Comparison of ENCODE assay signal across 26 cellular contexts in genomic region chr10:23490115-23490514, GRCh38. TPM values are rescaled to one million over a fixed set of nuclear protein-coding genes. Genes with fewer than 3 reads are reported as not detected.
A peak's percentile ranks its signal among the peaks of the same experiment; 100 is the strongest.
DNase-seq lines count a peak whose midpoint lies in the region; ATAC-seq, FAIRE-seq and TF ChIP-seq lines count a peak whose summit lies in the region.
"Had no signal": no experiment of that assay in that cellular context is flagged by ENCODE, and none has a peak within 500 bp of the region (broad histone marks: within the 10 kb centered on the region; RNA-seq: fewer than 3 reads in every experiment).

No MANE protein-coding gene starts in this region.

- no peaks in the 10 kb centered on the region for H3K36me3 ChIP-seq in K562 (ENCODE audit: control insufficient read depth, insufficient read depth, low read length)
- H3K36me3 ChIP-seq in stomach: no peaks in the 10 kb centered on the region
- H3K36me3 ChIP-seq: BE2C, BLaER1 had no signal

- no peaks in the 10 kb centered on the region for H3K4me1 ChIP-seq in A549
- H3K4me1 ChIP-seq in K562 (replicated peaks in 1 of 2; ENCODE audit: control insufficient read depth in 2 of 2, insufficient read depth in 2 of 2, low read length in 2 of 2): no peaks in the 10 kb centered on the region
- no peaks in the 10 kb centered on the region for H3K4me1 ChIP-seq in stomach
- H3K4me1 ChIP-seq: BE2C, BLaER1 had no signal

- no peak overlapping the region for H3K27ac ChIP-seq in A549
- no peak overlapping the region for H3K27ac ChIP-seq in K562 (ENCODE audit: extremely low read depth, low read depth, low read length)
- H3K27ac ChIP-seq in stomach: no peak overlapping the region
- H3K27ac ChIP-seq: 22Rv1, BLaER1 had no signal

- POLR2A ChIA-PET in A549 (lab: Yijun Ruan, JAX): no interaction called here
- POLR2A ChIA-PET in K562 (lab: Yijun Ruan, JAX): no interaction called here

- H3K9me3 ChIP-seq in A549 (no peaks in the 10 kb centered on the region), K562 (replicated peaks; ENCODE audit: control insufficient read depth, insufficient read depth, low read depth, low read length) (no peaks in the 10 kb centered on the region), stomach (no peaks in the 10 kb centered on the region)
- H3K9me3 ChIP-seq: BE2C had no signal

- ATAC-seq in A549 (no peak), K562 (no peak)
- ATAC-seq: GM12878 had no signal

- H3K79me2 ChIP-seq in K562 (ENCODE audit: control insufficient read depth, insufficient read depth, low read length): no peaks in the 10 kb centered on the region

- DNase-seq in activated CD4-positive, alpha-beta T cell treated with anti-CD3 and anti-CD28 coated beads, Interleukin-2, amount 10 ng/mL, durations not matched to agents 24 days and 14 days: peak; percentile 17
- no peak for DNase-seq in activated CD4-positive, alpha-beta T cell treated with anti-CD3 and anti-CD28 coated beads, Interleukin-2, amount 50 U/mL, for 4 hours
- DNase-seq in A549 (ENCODE audit: low read depth in 1 of 2, low spot score in 1 of 2) (no peak), K562 (ENCODE audit: extremely low read depth in 1 of 4, low spot score in 3 of 4) (no peak), stomach (no peak)
- DNase-seq in activated T-cell treated with anti-CD3 and anti-CD28 coated beads, Interleukin-2, amount 50 U/mL, for 24 hours: no peak
- DNase-seq: ACHN; BE2C; C1 segment of cervical spinal cord; CD4-positive, alpha-beta memory T cell; CD4-positive, CD25-positive, alpha-beta regulatory T cell; CD8-positive, alpha-beta memory T cell; COR-L47; DMS 273 treated with DMSO at 0.1 percent for 48 hours; DMS153; DMS53; DMS79; DND-41; EL; GDM1 had no signal

- H3K36me3 Mint-ChIP-seq in activated CD4-positive, alpha-beta T cell treated with anti-CD3 and anti-CD28 coated beads, Interleukin-2, amount 10 ng/mL, durations not matched to agents 24 days and 14 days (ENCODE audit: low read depth): no peaks in the 10 kb centered on the region
- no peaks in the 10 kb centered on the region for H3K36me3 Mint-ChIP-seq in activated T-cell treated with anti-CD3 and anti-CD28 coated beads, Interleukin-2, amount 50 U/mL, for 24 hours (ENCODE audit: low read depth)
- H3K36me3 Mint-ChIP-seq: CD14-positive monocyte; CD4-positive, alpha-beta memory T cell; CD4-positive, CD25-positive, alpha-beta regulatory T cell; CD8-positive, alpha-beta memory T cell had no signal

- intact Hi-C loops in activated CD4-positive, alpha-beta T cell treated with anti-CD3 and anti-CD28 coated beads, Interleukin-2, amount 10 ng/mL, durations not matched to agents 24 days and 14 days (cut with micrococcal nuclease): no loop called here
- intact Hi-C loops in K562 (cut with micrococcal nuclease) (no loop called here), stomach (cut with DNase I; ENCODE audit: low total_unique reads) (no loop called here)

- H2AFZ ChIP-seq in K562 (ENCODE audit: low read depth, low read length): no peak overlapping the region

- peaks cover 10% of the 10 kb centered on the region for H3K27me3 Mint-ChIP-seq in activated CD4-positive, alpha-beta T cell treated with anti-CD3 and anti-CD28 coated beads, Interleukin-2, amount 10 ng/mL, durations not matched to agents 24 days and 14 days
- peaks cover 9% of the 10 kb centered on the region for H3K27me3 Mint-ChIP-seq in activated T-cell treated with anti-CD3 and anti-CD28 coated beads, Interleukin-2, amount 50 U/mL, for 24 hours

- no peaks in the 10 kb centered on the region for H3K9me1 ChIP-seq in K562 (ENCODE audit: control insufficient read depth, insufficient read depth, low read length)

- no peaks in the 10 kb centered on the region for H3K27me3 ChIP-seq in K562 (ENCODE audit: control insufficient read depth in 2 of 2, insufficient read depth in 2 of 2, low read length in 2 of 2)
- H3K27me3 ChIP-seq in stomach: peaks cover 0 to 10% (median 4%) of the 10 kb centered on the region in 3 donors
- H3K27me3 ChIP-seq: BE2C, BLaER1 had no signal

- H3K4me3 ChIP-seq in A549: no peak overlapping the region
- H3K4me3 ChIP-seq in K562: no peak overlapping the region
- H3K4me3 ChIP-seq in stomach: no peak overlapping the region
- H3K4me3 ChIP-seq: BLaER1, GM12878 had no signal

- no peaks in the 10 kb centered on the region for H3K9me3 Mint-ChIP-seq in activated CD4-positive, alpha-beta T cell treated with anti-CD3 and anti-CD28 coated beads, Interleukin-2, amount 10 ng/mL, durations not matched to agents 24 days and 14 days
- H3K9me3 Mint-ChIP-seq in activated T-cell treated with anti-CD3 and anti-CD28 coated beads, Interleukin-2, amount 50 U/mL, for 24 hours: no peaks in the 10 kb centered on the region
- H3K9me3 Mint-ChIP-seq: CD4-positive, alpha-beta memory T cell; CD4-positive, CD25-positive, alpha-beta regulatory T cell had no signal

- TF ChIP-seq CTCF in A549 (IDR thresholded peaks at IDR 0.05): no peak
- no peak for TF ChIP-seq CTCF in K562 (IDR thresholded peaks at IDR 0.05 in 2 of 3, conservative IDR thresholded peaks at IDR 0.05 in 1 of 3; ENCODE audit: insufficient read depth in 2 of 3, low read depth in 1 of 3, low read length in 3 of 3)
- TF ChIP-seq CTCF in stomach (IDR thresholded peaks at IDR 0.05): no peak

- H3K4me2 ChIP-seq in A549: no peak overlapping the region
- no peak overlapping the region for H3K4me2 ChIP-seq in K562 (ENCODE audit: insufficient read depth, low read length)
- H3K4me2 ChIP-seq: BLaER1 had no signal

- FAIRE-seq in A549 (lab: Jason Lieb, UNC): no peak
- FAIRE-seq in K562 (lab: Jason Lieb, UNC): no peak
- FAIRE-seq: GM12878, GM12892, GM18507 had no signal

- no peak for TF ChIP-seq EP300 in A549 (IDR thresholded peaks at IDR 0.05)
- no peak for TF ChIP-seq EP300 in K562 (IDR thresholded peaks at IDR 0.05; ENCODE audit: low read length)
- no peak for TF ChIP-seq EP300 in stomach (IDR thresholded peaks at IDR 0.05)

- no peak overlapping the region for H3K9ac ChIP-seq in K562 (ENCODE audit: insufficient read depth in 1 of 2, low read depth in 2 of 2, low read length in 2 of 2)
- H3K9ac ChIP-seq: BLaER1 had no signal

- TF ChIP-seq RAD21 in A549 (conservative IDR thresholded peaks at IDR 0.05 in 1 of 2, IDR thresholded peaks at IDR 0.05 in 1 of 2): no peak
- TF ChIP-seq RAD21 in K562 (CRISPR knock-in tag; conservative IDR thresholded peaks at IDR 0.05 in 1 of 2, IDR thresholded peaks at IDR 0.05 in 1 of 2): no peak

- TF ChIP-seq POLR2A in A549 (IDR thresholded peaks at IDR 0.05; ENCODE audit: low read length) (no peak), K562 (conservative IDR thresholded peaks at IDR 0.05) (no peak), stomach (IDR thresholded peaks at IDR 0.05) (no peak)

- CTCF ChIA-PET in A549 (lab: Yijun Ruan, JAX) (interaction anchor here (1.1 to 1.4 kb wide), 3 partner anchors 40 to 332 kb away, joined by 3 read pairs; no protein-coding TSS in a partner anchor), K562 (lab: Yijun Ruan, JAX; ENCODE audit: low intra/inter-chr PET ratio) (no interaction called here)

- in situ Hi-C loops in K562 (cut with MboI): no loop called here

- BruUV-seq in K562 (replicated peaks; lab: Mats Ljungman, UMichigan): no TSS peak

- no peak overlapping the region for H3K4me3 Mint-ChIP-seq in activated CD4-positive, alpha-beta T cell treated with anti-CD3 and anti-CD28 coated beads, Interleukin-2, amount 10 ng/mL, durations not matched to agents 24 days and 14 days
- no peak overlapping the region for H3K4me3 Mint-ChIP-seq in activated T-cell treated with anti-CD3 and anti-CD28 coated beads, Interleukin-2, amount 50 U/mL, for 24 hours
- H3K4me3 Mint-ChIP-seq: CD14-positive monocyte; CD4-positive, alpha-beta memory T cell; CD4-positive, CD25-positive, alpha-beta regulatory T cell; CD8-positive, alpha-beta memory T cell had no signal

- no peak overlapping the region for H3K27ac Mint-ChIP-seq in activated CD4-positive, alpha-beta T cell treated with anti-CD3 and anti-CD28 coated beads, Interleukin-2, amount 10 ng/mL, durations not matched to agents 24 days and 14 days
- no peak overlapping the region for H3K27ac Mint-ChIP-seq in activated T-cell treated with anti-CD3 and anti-CD28 coated beads, Interleukin-2, amount 50 U/mL, for 24 hours
- H3K27ac Mint-ChIP-seq: CD14-positive monocyte; CD4-positive, alpha-beta memory T cell; CD4-positive, CD25-positive, alpha-beta regulatory T cell; CD8-positive, alpha-beta memory T cell had no signal

- no peaks in the 10 kb centered on the region for H4K20me1 ChIP-seq in K562 (replicated peaks; ENCODE audit: control insufficient read depth, insufficient read depth, low read length)
- H4K20me1 ChIP-seq: BLaER1 had no signal

- WGBS in A549 (ENCODE audit: missing lambda C conversion rate): 61% methylated on average over 3 of the region's 3 CpGs
- WGBS in K562 (ENCODE audit: insufficient coverage, low coverage, missing lambda C conversion rate): 2% methylated on average over 3 of the region's 3 CpGs
- WGBS in stomach, 5 donors: 52 to 68% (median 62%) methylated on average over 3 of the region's 3 CpGs

- H3K4me1 Mint-ChIP-seq in activated CD4-positive, alpha-beta T cell treated with anti-CD3 and anti-CD28 coated beads, Interleukin-2, amount 10 ng/mL, durations not matched to agents 24 days and 14 days: no peaks in the 10 kb centered on the region
- H3K4me1 Mint-ChIP-seq in activated T-cell treated with anti-CD3 and anti-CD28 coated beads, Interleukin-2, amount 50 U/mL, for 24 hours (ENCODE audit: low read depth): peaks cover 4% of the 10 kb centered on the region
- H3K4me1 Mint-ChIP-seq: CD14-positive monocyte; CD4-positive, alpha-beta memory T cell; CD4-positive, CD25-positive, alpha-beta regulatory T cell; CD8-positive, alpha-beta memory T cell had no signal

RNA-seq across cellular contexts. Expression of gene OTUD1, which starts 51.2 kb away (rescaled TPM):
- total RNA-seq in activated CD4-positive, alpha-beta T cell treated with anti-CD3 and anti-CD28 coated beads, Interleukin-2, amount 10 ng/mL, durations not matched to agents 24 days and 14 days: 12.6 and 12.8 TPM in 2 replicates
- polyA plus RNA-seq in A549 (2011; rRNA removed): 2.3 and 2.4 TPM in 2 replicates
- 0.99 and 1.4 TPM in 2 replicates for polyA plus RNA-seq in A549 (2012; cell fraction: cytosol; rRNA removed)
- 1.1 and 1.3 TPM in 2 replicates for polyA plus RNA-seq in A549 (2012; cell fraction: nucleus; rRNA removed)
- polyA plus RNA-seq in A549 (2017; fragmentation: RNase III; extraction: RNeasy Plus Mini Kit Qiagen cat#74134 plus additional on column Dnase treatment): 1.8 to 2.5 TPM (median 2.4 TPM) in 3 replicates
- 2.1 and 2.3 TPM in 2 replicates for polyA minus RNA-seq in A549 (2011; rRNA and poly(A)+ RNA removed)
- 0.58 and 1.4 TPM in 2 replicates for total RNA-seq in K562 (2011; cell fraction: chromatin; rRNA removed; ENCODE audit: low replicate concordance)
- total RNA-seq in K562 (2011; cell fraction: nucleolus; rRNA removed): 0.83 and 0.92 TPM in 2 replicates
- total RNA-seq in K562 (2011; cell fraction: nucleoplasm; rRNA removed): 1.2 TPM in 2 replicates
- 0.94 and 1.0 TPM in 2 replicates for total RNA-seq in K562 (2014; rRNA removed)
- 1.1 and 1.2 TPM in 2 replicates for total RNA-seq in K562 (2014; rRNA removed; fragmentation: Illumina TruSeq; extraction: Trizol)
- 0.76 and 0.94 TPM in 2 replicates for total RNA-seq in K562 (2015; rRNA removed; fragmentation: Illumina TruSeq; extraction: Trizol)
- 1.8 and 2.0 TPM in 2 replicates for total RNA-seq in K562 (2021)
- 0.43 and 0.49 TPM in 2 replicates for polyA plus RNA-seq in K562 (2011; rRNA removed)
- polyA plus RNA-seq in K562 (2011; cell fraction: cytosol; rRNA removed): 0.21 and 0.38 TPM in 2 replicates
- 0.30 and 0.60 TPM in 2 replicates for polyA plus RNA-seq in K562 (2011; cell fraction: nucleus; rRNA removed)
- polyA plus RNA-seq in K562 (2012): 0.95 and 2.5 TPM in 2 replicates
- polyA plus RNA-seq in K562 (2014; fragmentation: Illumina TruSeq; extraction: Trizol): 0.45 and 0.62 TPM in 2 replicates
- polyA plus RNA-seq in K562 (2014; fragmentation: Nextera tagmentation; extraction: Ambion mirVana): under 1 TPM; 0.29 to 0.31 TPM
- 0.49 and 0.94 TPM in 2 replicates for polyA plus RNA-seq in K562 (2014; rRNA removed)
- 0.93 and 0.98 TPM in 2 replicates for polyA minus RNA-seq in K562 (2011; rRNA and poly(A)+ RNA removed)
- polyA minus RNA-seq in K562 (2011; cell fraction: cytosol; rRNA and poly(A)+ RNA removed): 0.67 and 0.82 TPM in 2 replicates
- 0.67 and 1.00 TPM in 2 replicates for polyA minus RNA-seq in K562 (2011; cell fraction: nucleus; rRNA and poly(A)+ RNA removed)
- 10 to 100 TPM; 13.0 to 36.9 (median 15.2) TPM for total RNA-seq in stomach
- polyA plus RNA-seq in stomach: 10 to 100 TPM in 1 of 3 donors, 1 to 10 TPM in 2; 5.0 to 27.6 (median 5.3) TPM
